ENCODE assay signal across 17 cellular contexts in the genomic region with DNA sequence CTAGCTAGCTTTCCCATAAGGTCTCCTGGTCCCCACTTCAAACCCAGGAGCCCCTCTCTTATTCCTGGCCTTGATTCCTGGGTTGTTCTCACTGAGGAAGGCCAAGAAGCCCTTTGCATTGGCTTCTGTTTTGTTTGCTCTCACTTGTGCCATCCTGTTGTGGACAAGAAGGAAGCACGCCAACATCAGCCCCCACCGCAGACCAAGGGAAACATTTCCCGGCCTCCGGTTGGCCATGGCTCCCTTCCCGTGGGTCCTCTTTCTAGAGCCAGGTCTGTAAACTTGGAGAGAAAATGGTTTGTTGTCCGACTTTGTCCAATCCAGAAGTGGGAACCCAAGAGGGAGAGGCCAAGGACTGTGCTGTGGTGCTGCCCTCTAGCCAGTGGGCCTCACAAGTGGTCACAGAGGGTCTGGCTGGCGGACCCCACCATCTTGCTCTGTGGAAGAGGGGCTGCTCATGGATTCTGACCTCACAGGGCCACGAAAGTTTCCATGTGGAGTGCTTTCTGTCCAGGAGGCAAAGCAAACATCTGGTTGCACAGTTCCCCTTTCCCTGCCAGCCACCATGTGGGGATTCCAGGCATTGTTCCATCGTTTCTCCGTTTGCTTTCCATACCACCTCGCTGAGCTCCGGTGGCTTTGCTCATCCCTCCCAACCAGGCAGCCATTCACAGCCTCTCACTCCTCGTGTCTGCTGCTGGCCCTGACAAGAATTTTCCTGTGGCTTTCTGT. TPM values are rescaled to one million over a fixed set of nuclear protein-coding genes. Genes with fewer than 3 reads are reported as not detected.
A peak's percentile ranks its signal among the peaks of the same experiment; 100 is the strongest.
DNase-seq lines count a peak whose midpoint lies in the region; ATAC-seq, FAIRE-seq and TF ChIP-seq lines count a peak whose summit lies in the region.
"Had no signal": no experiment of that assay in that cellular context is flagged by ENCODE, and none has a peak within 500 bp of the region (broad histone marks: within the 10 kb centered on the region; RNA-seq: fewer than 3 reads in every experiment).

No MANE protein-coding gene starts in this region.

- H3K9me3 ChIP-seq in K562 (replicated peaks; ENCODE audit: control insufficient read depth, insufficient read depth, low read depth, low read length), result no peaks in the 10 kb centered on the region; the same call in 1 of the 2 replicates

- H3K4me3 Mint-ChIP-seq in natural killer cell treated with Interleukin-12 subunit alpha and Interleukin-12 subunit beta and Interleukin-15 and Interleukin-18, amount 100 ng/mL, for 72 hours, result no peak overlapping the region
- no peak overlapping the region for H3K4me3 Mint-ChIP-seq in natural killer cell
- no peak overlapping the region for H3K4me3 Mint-ChIP-seq in WTC11
- H3K4me3 Mint-ChIP-seq: B cell; CD4-positive, alpha-beta memory T cell had no signal

- CTCF ChIA-PET in K562 (lab: Yijun Ruan, JAX; ENCODE audit: low intra/inter-chr PET ratio) (no interaction called here), WTC11 (lab: Charles Lee) (interaction anchor here (2.6 kb wide), 1 partner anchor 52 kb away, joined by 10 read pairs; no protein-coding TSS in a partner anchor)

- no peak for FAIRE-seq in K562 (lab: Jason Lieb, UNC)
- FAIRE-seq: A204.1, H1 had no signal

- TF ChIP-seq CTCF in natural killer cell (IDR thresholded peaks at IDR 0.05) (no peak), K562 (IDR thresholded peaks at IDR 0.05 in 2 of 3, conservative IDR thresholded peaks at IDR 0.05 in 1 of 3; ENCODE audit: insufficient read depth in 2 of 3, low read depth in 1 of 3, low read length in 3 of 3) (peak in 2 of 3 experiments; percentile 15 to 28; a peak in 3 of 6 replicates), WTC11 (IDR thresholded peaks at IDR 0.05) (no peak)

- TF ChIP-seq RAD21 in K562 (CRISPR knock-in tag; conservative IDR thresholded peaks at IDR 0.05 in 1 of 2, IDR thresholded peaks at IDR 0.05 in 1 of 2), result no peak; a peak in 1 of 4 replicates

- no peak overlapping the region for H3K27ac ChIP-seq in K562 (ENCODE audit: extremely low read depth, low read depth, low read length)
- H3K27ac ChIP-seq: PC-9 had no signal

- peaks cover 6 to 8% of the 10 kb centered on the region in 2 experiments; a peak in 3 of 5 replicates for H3K4me1 ChIP-seq in K562 (replicated peaks in 1 of 2; ENCODE audit: control insufficient read depth in 2 of 2, insufficient read depth in 2 of 2, low read length in 2 of 2)

- H4K20me1 ChIP-seq in K562 (replicated peaks; ENCODE audit: control insufficient read depth, insufficient read depth, low read length), result no peaks in the 10 kb centered on the region

- DNase-seq in natural killer cell treated with Interleukin-12 subunit alpha and Interleukin-12 subunit beta and Interleukin-15 and Interleukin-18, amount 100 ng/mL, for 72 hours (ENCODE audit: low spot score), result peak; percentile 53
- DNase-seq in natural killer cell, result no peak
- DNase-seq in K562 (ENCODE audit: extremely low read depth in 1 of 4, low spot score in 3 of 4), result no peak
- peak; percentile 6 for DNase-seq in myocyte (ENCODE audit: low read depth)
- DNase-seq in WTC11 (ENCODE audit: low spot score), result no peak
- DNase-seq in DMS153 treated with DMSO at 0.1 percent for 48 hours (lab: John Stamatoyannopoulos, UW; ENCODE audit: unreplicated experiment), result no peak
- DNase-seq: CD4-positive, alpha-beta memory T cell; DMS79 treated with DMSO at 0.1 percent for 48 hours; GF-D8; NCI-H1105 treated with DMSO at 0.1 percent for 48 hours; NCI-H187; PC-9 had no signal

- peak overlapping the region; percentile 45 for H2AFZ ChIP-seq in K562 (ENCODE audit: low read depth, low read length)
- H2AFZ ChIP-seq: PC-9 had no signal

- POLR2A ChIA-PET in K562 (lab: Yijun Ruan, JAX) (interaction anchor here (0.6 to 1.8 kb wide), 3 partner anchors 21 to 1104 kb away, joined by 3 read pairs; no protein-coding TSS in a partner anchor), WTC11 (lab: Charles Lee) (no interaction called here)

- no peaks in the 10 kb centered on the region for H3K27me3 ChIP-seq in K562 (ENCODE audit: control insufficient read depth in 2 of 2, insufficient read depth in 2 of 2, low read length in 2 of 2)

- H3K79me2 ChIP-seq in K562 (ENCODE audit: control insufficient read depth, insufficient read depth, low read length), result no peaks in the 10 kb centered on the region

- intact Hi-C loops in natural killer cell (cut with micrococcal nuclease), result no loop called here
- intact Hi-C loops in K562 (cut with micrococcal nuclease), result no loop called here

- in situ Hi-C loops in K562 (cut with MboI), result no loop called here

- no peak overlapping the region for H3K4me3 ChIP-seq in K562
- H3K4me3 ChIP-seq: PC-9 had no signal

- no peak for TF ChIP-seq POLR2A in K562 (conservative IDR thresholded peaks at IDR 0.05)

- H3K27ac Mint-ChIP-seq in natural killer cell treated with Interleukin-12 subunit alpha and Interleukin-12 subunit beta and Interleukin-15 and Interleukin-18, amount 100 ng/mL, for 72 hours, result no peak overlapping the region
- H3K27ac Mint-ChIP-seq in natural killer cell (no peak overlapping the region), WTC11 (no peak overlapping the region)
- H3K27ac Mint-ChIP-seq: B cell; CD4-positive, alpha-beta memory T cell had no signal

- H3K27me3 Mint-ChIP-seq in natural killer cell treated with Interleukin-12 subunit alpha and Interleukin-12 subunit beta and Interleukin-15 and Interleukin-18, amount 100 ng/mL, for 72 hours, result peaks cover 0 to 5% of the 10 kb centered on the region in 2 donors
- H3K27me3 Mint-ChIP-seq in natural killer cell (ENCODE audit: low read depth in 2 of 2) (no peaks in the 10 kb centered on the region), WTC11 (ENCODE audit: low read depth) (no peaks in the 10 kb centered on the region)
- H3K27me3 Mint-ChIP-seq: CD4-positive, alpha-beta memory T cell had no signal

- BruUV-seq in K562 (replicated peaks; lab: Mats Ljungman, UMichigan), result no TSS peak

- no peaks in the 10 kb centered on the region for H3K9me1 ChIP-seq in K562 (ENCODE audit: control insufficient read depth, insufficient read depth, low read length)

- H3K36me3 Mint-ChIP-seq in natural killer cell treated with Interleukin-12 subunit alpha and Interleukin-12 subunit beta and Interleukin-15 and Interleukin-18, amount 100 ng/mL, for 72 hours, result no peaks in the 10 kb centered on the region
- no peaks in the 10 kb centered on the region for H3K36me3 Mint-ChIP-seq in natural killer cell
- H3K36me3 Mint-ChIP-seq in WTC11, result no peaks in the 10 kb centered on the region
- H3K36me3 Mint-ChIP-seq: CD4-positive, alpha-beta memory T cell had no signal

- H3K9ac ChIP-seq in K562 (ENCODE audit: insufficient read depth in 1 of 2, low read depth in 2 of 2, low read length in 2 of 2), result peak overlapping the region in 1 of 2 experiments; percentile 4; a peak in 1 of 4 replicates

- TF ChIP-seq EP300 in K562 (IDR thresholded peaks at IDR 0.05; ENCODE audit: low read length), result no peak

- no peak overlapping the region for H3K4me2 ChIP-seq in K562 (ENCODE audit: insufficient read depth, low read length)
- H3K4me2 ChIP-seq: PC-9 had no signal

- ATAC-seq in natural killer cell treated with Interleukin-12 subunit alpha and Interleukin-12 subunit beta and Interleukin-15 and Interleukin-18, amount 100 ng/mL, for 72 hours, result no peak
- no peak for ATAC-seq in natural killer cell
- peak; percentile 27; the same call in 2 of the 3 replicates for ATAC-seq in K562
- ATAC-seq in HG03108 (IDR thresholded peaks at IDR 0.05; ENCODE audit: unreplicated experiment), result no peak
- no peak for ATAC-seq in GM21528 (IDR thresholded peaks at IDR 0.05; ENCODE audit: low FRiP score, unreplicated experiment)
- no peak for ATAC-seq in WTC11

- H3K9me3 Mint-ChIP-seq in natural killer cell treated with Interleukin-12 subunit alpha and Interleukin-12 subunit beta and Interleukin-15 and Interleukin-18, amount 100 ng/mL, for 72 hours, result no peaks in the 10 kb centered on the region
- H3K9me3 Mint-ChIP-seq in natural killer cell, result no peaks in the 10 kb centered on the region
- peaks cover 12% of the 10 kb centered on the region for H3K9me3 Mint-ChIP-seq in WTC11

- WGBS in K562 (ENCODE audit: insufficient coverage, low coverage, missing lambda C conversion rate), result 42% methylated on average over 13 of the region's 13 CpGs

- no peaks in the 10 kb centered on the region for H3K36me3 ChIP-seq in K562 (ENCODE audit: control insufficient read depth, insufficient read depth, low read length)

- H3K4me1 Mint-ChIP-seq in natural killer cell treated with Interleukin-12 subunit alpha and Interleukin-12 subunit beta and Interleukin-15 and Interleukin-18, amount 100 ng/mL, for 72 hours (ENCODE audit: low read depth in 2 of 2), result peaks cover 3 to 9% of the 10 kb centered on the region in 2 donors
- H3K4me1 Mint-ChIP-seq in natural killer cell (peaks cover 6% of the 10 kb centered on the region in 2 donors), WTC11 (peaks cover 7% of the 10 kb centered on the region; the same call in 1 of the 2 replicates)
- H3K4me1 Mint-ChIP-seq: B cell had no signal

TF ChIP-seq in K562, 482 proteins besides CTCF, POLR2A, EP300 and RAD21 (continues in another document):
- no peak for TF ChIP-seq CBX3 (IDR thresholded peaks at IDR 0.05; ENCODE audit: borderline replicate concordance in 1 of 2, low read length in 2 of 2)

RNA-seq across cellular contexts. Expression of a gene that starts 18.9 kb away (rescaled TPM):
- total RNA-seq in natural killer cell treated with Interleukin-12 subunit alpha and Interleukin-12 subunit beta and Interleukin-15 and Interleukin-18, amount 100 ng/mL, for 72 hours, result 10 to 100 TPM; 75.1 to 86.2 TPM
- total RNA-seq in natural killer cell (100 to 1,000 TPM in 1 of 3 donors, 10 to 100 TPM in 2; 80.6 to 109 (median 90.9) TPM), K562 (2014; rRNA removed) (1.8 and 3.6 TPM in 2 replicates), K562 (2014; rRNA removed; fragmentation: Illumina TruSeq; extraction: Trizol) (4.5 and 5.2 TPM in 2 replicates), K562 (2015; rRNA removed; fragmentation: Illumina TruSeq; extraction: Trizol) (2.5 and 2.8 TPM in 2 replicates), K562 (2021) (7.1 and 7.7 TPM in 2 replicates), myocyte (not detected in 2 replicates), WTC11 (2021) (1.1 to 1.4 TPM (median 1.1 TPM) in 3 replicates)
- 12.1 and 13.3 TPM in 2 replicates for total RNA-seq in K562 (2011; cell fraction: chromatin; rRNA removed; ENCODE audit: low replicate concordance)
- 8.7 and 8.8 TPM in 2 replicates for total RNA-seq in K562 (2011; cell fraction: nucleolus; rRNA removed)
- 11.4 and 17.1 TPM in 2 replicates for total RNA-seq in K562 (2011; cell fraction: nucleoplasm; rRNA removed)
- polyA plus RNA-seq in K562 (2011; rRNA removed) (7.7 and 8.2 TPM in 2 replicates), K562 (2014; fragmentation: Illumina TruSeq; extraction: Trizol) (3.4 and 4.0 TPM in 2 replicates), K562 (2014; fragmentation: Nextera tagmentation; extraction: Ambion mirVana) (1 to 10 TPM; 3.8 to 5.0 TPM), K562 (2014; rRNA removed) (2.8 and 2.9 TPM in 2 replicates)
- 4.5 and 7.5 TPM in 2 replicates for polyA plus RNA-seq in K562 (2011; cell fraction: cytosol; rRNA removed)
- 3.9 and 5.1 TPM in 2 replicates for polyA plus RNA-seq in K562 (2011; cell fraction: nucleus; rRNA removed)
- polyA plus RNA-seq in K562 (2012), result 2.4 and 3.7 TPM in 2 replicates
- 26.9 and 28.8 TPM in 2 replicates for polyA minus RNA-seq in K562 (2011; rRNA and poly(A)+ RNA removed)
- polyA minus RNA-seq in K562 (2011; cell fraction: cytosol; rRNA and poly(A)+ RNA removed), result 11.0 and 11.5 TPM in 2 replicates
- polyA minus RNA-seq in K562 (2011; cell fraction: nucleus; rRNA and poly(A)+ RNA removed), result 7.1 and 12.4 TPM in 2 replicates
- 0.14 TPM for polyA plus RNA-seq in myocyte (2012)

Comparison
In these comparisons a context has a peak if more than half of its experiments do, and no peak if none do; other contexts are left out.
1. DNase-seq: peak in natural killer cell treated with Interleukin-12 subunit alpha and Interleukin-12 subunit beta and Interleukin-15 and Interleukin-18, amount 100 ng/mL, for 72 hours (single experiment) and myocyte (single experiment); none in natural killer cell (single experiment), K562 (0 of 4), WTC11 (single experiment) and DMS153 treated with DMSO at 0.1 percent for 48 hours (single experiment).
2. CTCF ChIP-seq: peak in K562 (2 of 3); none in natural killer cell (single experiment) and WTC11 (single experiment).
3. RNA of a gene that starts 18.9 kb away (total RNA-seq): 80.6 to 109 TPM in natural killer cell and 75.1 to 86.2 TPM in natural killer cell treated with Interleukin-12 subunit alpha and Interleukin-12 subunit beta and Interleukin-15 and Interleukin-18, amount 100 ng/mL, for 72 hours; 1.8 to 17.1 TPM in K562, 1.1 to 1.4 TPM in WTC11 and not detected in myocyte; every median in the first group is over 4 times any median in the second.